In genomic region chr7:102389810-102390209, GRCh38 we compare ENCODE assay signal across 21 cellular contexts. TPM values are rescaled to one million over a fixed set of nuclear protein-coding genes. Genes with fewer than 3 reads are reported as not detected.
A peak's percentile ranks its signal among the peaks of the same experiment; 100 is the strongest.
DNase-seq lines count a peak whose midpoint lies in the region; ATAC-seq and TF ChIP-seq lines count a peak whose summit lies in the region.
"Had no signal": no experiment of that assay in that cellular context is flagged by ENCODE, and none has a peak within 500 bp of the region (broad histone marks: within the 10 kb centered on the region; RNA-seq: fewer than 3 reads in every experiment).

No MANE protein-coding gene starts in this region.

- peaks cover 25% of the 10 kb centered on the region for H3K36me3 ChIP-seq in SU-DHL-6 (ENCODE audit: low read length)

- no peaks in the 10 kb centered on the region for H3K9me3 Mint-ChIP-seq in stimulated activated memory B cell treated with anti-CD40 and anti-IgM and Interleukin-4, amounts not matched to agents 10 μg/mL and 1 μg/mL and 100 μg/mL, for 72 hours
- H3K9me3 Mint-ChIP-seq in type B pancreatic cell = no peaks in the 10 kb centered on the region
- H3K9me3 Mint-ChIP-seq: CD4-positive, alpha-beta memory T cell had no signal

- no peaks in the 10 kb centered on the region for H3K79me2 ChIP-seq in SU-DHL-6 (ENCODE audit: insufficient read depth, low read length)

- H3K27me3 ChIP-seq in SU-DHL-6 (ENCODE audit: low read length) = no peaks in the 10 kb centered on the region
- H3K27me3 ChIP-seq: Peyer's patch had no signal

- peaks cover 10% of the 10 kb centered on the region for H3K4me1 Mint-ChIP-seq in stimulated activated memory B cell treated with anti-CD40 and anti-IgM and Interleukin-4, amounts not matched to agents 10 μg/mL and 1 μg/mL and 100 μg/mL, for 72 hours
- H3K4me1 Mint-ChIP-seq in type B pancreatic cell (ENCODE audit: unreplicated experiment) = no peaks in the 10 kb centered on the region

- no peaks in the 10 kb centered on the region for H3K27me3 Mint-ChIP-seq in stimulated activated memory B cell treated with anti-CD40 and anti-IgM and Interleukin-4, amounts not matched to agents 10 μg/mL and 1 μg/mL and 100 μg/mL, for 72 hours
- no peaks in the 10 kb centered on the region for H3K27me3 Mint-ChIP-seq in type B pancreatic cell
- H3K27me3 Mint-ChIP-seq: B cell; CD4-positive, alpha-beta memory T cell had no signal

- TF ChIP-seq CTCF in SU-DHL-6 (IDR thresholded peaks at IDR 0.05; ENCODE audit: insufficient read depth, low read length, poor library complexity, severe bottlenecking) = no peak
- TF ChIP-seq CTCF in type B pancreatic cell (conservative IDR thresholded peaks at IDR 0.05) = no peak

- H3K27ac ChIP-seq in SU-DHL-6 (ENCODE audit: low read depth, low read length) = peak overlapping the region; percentile 61

- peaks cover 12% of the 10 kb centered on the region for H3K36me3 Mint-ChIP-seq in stimulated activated memory B cell treated with anti-CD40 and anti-IgM and Interleukin-4, amounts not matched to agents 10 μg/mL and 1 μg/mL and 100 μg/mL, for 72 hours
- peaks cover 4% of the 10 kb centered on the region for H3K36me3 Mint-ChIP-seq in type B pancreatic cell

- H3K9me3 ChIP-seq in SU-DHL-6 (ENCODE audit: insufficient read depth, low read length) = no peaks in the 10 kb centered on the region
- H3K9me3 ChIP-seq: Peyer's patch had no signal

- no peak overlapping the region for H3K4me3 Mint-ChIP-seq in stimulated activated memory B cell treated with anti-CD40 and anti-IgM and Interleukin-4, amounts not matched to agents 10 μg/mL and 1 μg/mL and 100 μg/mL, for 72 hours
- H3K4me3 Mint-ChIP-seq in type B pancreatic cell = no peak overlapping the region
- H3K4me3 Mint-ChIP-seq: B cell had no signal

- H3K4me2 ChIP-seq in SU-DHL-6 (ENCODE audit: low read depth, low read length, poor library complexity, severe bottlenecking) = no peak overlapping the region

- H2AFZ ChIP-seq in SU-DHL-6 (ENCODE audit: low read depth, low read length, severe bottlenecking) = no peak overlapping the region

- H3K9ac ChIP-seq in SU-DHL-6 (ENCODE audit: low read length) = no peak overlapping the region

- peaks cover 59% of the 10 kb centered on the region for H3F3A ChIP-seq in SU-DHL-6 (ENCODE audit: insufficient read depth)

- no peaks in the 10 kb centered on the region for H3K9me2 ChIP-seq in SU-DHL-6 (replicated peaks; ENCODE audit: insufficient read depth, low read length)

- H3K27ac Mint-ChIP-seq in stimulated activated memory B cell treated with anti-CD40 and anti-IgM and Interleukin-4, amounts not matched to agents 10 μg/mL and 1 μg/mL and 100 μg/mL, for 72 hours = peak overlapping the region; percentile 40
- H3K27ac Mint-ChIP-seq in type B pancreatic cell = no peak overlapping the region
- H3K27ac Mint-ChIP-seq: B cell had no signal

- no peak overlapping the region for H3K4me3 ChIP-seq in SU-DHL-6 (ENCODE audit: insufficient read depth, low read length, poor library complexity, severe bottlenecking)
- H3K4me3 ChIP-seq: Peyer's patch had no signal

- no peaks in the 10 kb centered on the region for H4K20me1 ChIP-seq in SU-DHL-6 (ENCODE audit: low read depth, low read length)

- ATAC-seq in GM18517 (IDR thresholded peaks at IDR 0.05; ENCODE audit: unreplicated experiment) (peak; percentile 45), HG02798 (IDR thresholded peaks at IDR 0.05; ENCODE audit: poor library complexity, unreplicated experiment) (peak; percentile 60), GM18907 (IDR thresholded peaks at IDR 0.05; ENCODE audit: unreplicated experiment) (no peak), GM19463 (IDR thresholded peaks at IDR 0.05; ENCODE audit: unreplicated experiment) (no peak)
- no peak for ATAC-seq in stimulated activated memory B cell treated with anti-CD40 and anti-IgM and Interleukin-4, amounts not matched to agents 10 μg/mL and 1 μg/mL and 100 μg/mL, for 72 hours

- DNase-seq in type B pancreatic cell (ENCODE audit: extremely low spot score, unreplicated experiment) = no peak
- DNase-seq: CD4-positive, alpha-beta memory T cell; DND-41; GF-D8; HCEC 1CT; KG1; NCI-H1105; NCI-H1694 treated with DMSO at 0.1 percent for 48 hours; NCI-H345; NCI-H69; Peyer's patch; SHP77; T-helper 2 cell had no signal

RNA-seq across cellular contexts. Expression of gene PRKRIP1, which starts 6.4 kb away (rescaled TPM):
- 28.2 and 34.0 TPM in 2 replicates for total RNA-seq in type B pancreatic cell (ENCODE audit: low replicate concordance)

RNA-seq across cellular contexts. Expression of gene SPDYE6, which starts 33.6 kb away (rescaled TPM):
- total RNA-seq in type B pancreatic cell (ENCODE audit: low replicate concordance) = not detected in 2 replicates
- total RNA-seq: B cell; CD4-positive, alpha-beta memory T cell; MCF 10A; Peyer's patch had no signal

RNA-seq across cellular contexts. Expression of gene ORAI2, which starts 43.6 kb away (rescaled TPM):
- total RNA-seq in type B pancreatic cell (ENCODE audit: low replicate concordance) = 23.1 and 34.9 TPM in 2 replicates

Comparison
In these comparisons a context has a peak if more than half of its experiments do, and no peak if none do; other contexts are left out.
1. ATAC-seq: peak in GM18517 (single experiment) and HG02798 (single experiment); none in stimulated activated memory B cell treated with anti-CD40 and anti-IgM and Interleukin-4, amounts not matched to agents 10 μg/mL and 1 μg/mL and 100 μg/mL, for 72 hours (single experiment), GM18907 (single experiment) and GM19463 (single experiment).